Comparison of ENCODE assay signal across 17 cellular contexts in genomic region chr9:95305770-95306492, GRCh38. TPM values are rescaled to one million over a fixed set of nuclear protein-coding genes. Genes with fewer than 3 reads are reported as not detected.
DNase-seq lines count a peak whose midpoint lies in the region; ATAC-seq, FAIRE-seq and TF ChIP-seq lines count a peak whose summit lies in the region.
"Had no signal": no experiment of that assay in that cellular context is flagged by ENCODE, and none has a peak within 500 bp of the region (broad histone marks: within the 10 kb centered on the region; RNA-seq: fewer than 3 reads in every experiment).

No MANE protein-coding gene starts in this region.

- H3K9me3 ChIP-seq in IMR-90 (ENCODE audit: control insufficient read depth, insufficient read depth, low read length) (no peaks in the 10 kb centered on the region), HepG2 (ENCODE audit: low read length) (no peaks in the 10 kb centered on the region), lower lobe of right lung (no peaks in the 10 kb centered on the region)
- H3K9me3 ChIP-seq: body of pancreas, esophagus squamous epithelium, prostate gland had no signal

- H4K20me1 ChIP-seq in IMR-90 (ENCODE audit: insufficient read depth, low read length) = no peaks in the 10 kb centered on the region
- H4K20me1 ChIP-seq in HepG2 (ENCODE audit: insufficient read depth, low read length) = no peaks in the 10 kb centered on the region

- H4K5ac ChIP-seq in IMR-90 (ENCODE audit: low read depth, low read length) = no peak overlapping the region

- H3K79me2 ChIP-seq in HepG2 (ENCODE audit: insufficient read depth, low read length) = peaks cover 29% of the 10 kb centered on the region

- POLR2A ChIA-PET in IMR-90 (lab: Charles Lee; ENCODE audit: unreplicated experiment) (no interaction called here), HepG2 (lab: Yijun Ruan, JAX) (no interaction called here)

- in situ Hi-C loops in IMR-90 (cut with MboI; ENCODE audit: low sequenced_read_pairs) = no loop called here
- in situ Hi-C loops in HepG2 (cut with HindIII; ENCODE audit: extremely low pct_ligation_motif_present, low pct_unique_long_range_greater_than_20kb) = no loop called here

- TF ChIP-seq POLR2A in IMR-90 (IDR thresholded peaks at IDR 0.05; ENCODE audit: low read depth, low read length) = no peak
- TF ChIP-seq POLR2A in HepG2 (IDR thresholded peaks at IDR 0.05; ENCODE audit: insufficient read depth in 1 of 2, low read depth in 2 of 2, low read length in 2 of 2) = no peak

- H2AFZ ChIP-seq in IMR-90 (replicated peaks; ENCODE audit: low read length, poor library complexity) = peak overlapping the region; percentile 67
- no peak overlapping the region for H2AFZ ChIP-seq in HepG2 (ENCODE audit: low read length)

- WGBS in IMR-90 (ENCODE audit: extremely low coverage in 2 of 2, insufficient read length in 1 of 2), 2 experiments = no CpG with 5 or more reads among the region's 3 CpGs
- WGBS in HepG2 (ENCODE audit: low lambda C conversion rate) = 83% methylated on average over 3 of the region's 3 CpGs

- CTCF ChIA-PET in IMR-90 (lab: Yijun Ruan, JAX) = no interaction called here
- CTCF ChIA-PET in HepG2 (lab: Yijun Ruan, JAX; ENCODE audit: low intra/inter-chr PET ratio, low total read pairs) = no interaction called here

- H3K4ac ChIP-seq in IMR-90 (ENCODE audit: low read depth, low read length) = peak overlapping the region; percentile 86

- H3K4me1 ChIP-seq in IMR-90 (ENCODE audit: control insufficient read depth, insufficient read depth, low read length) (peaks cover 9% of the 10 kb centered on the region), HepG2 (ENCODE audit: insufficient read depth, low read length) (peaks cover 27% of the 10 kb centered on the region), lower lobe of right lung (no peaks in the 10 kb centered on the region)

- 0 out of 2 replicates have a peak overlapping the region, but pooled peaks have one; percentile 18 for H3K18ac ChIP-seq in IMR-90 (ENCODE audit: low read depth, low read length)

- peak overlapping the region; percentile 83 for H3K23ac ChIP-seq in IMR-90 (ENCODE audit: low read depth, low read length)

- dilution Hi-C loops in IMR-90 (cut with HindIII; ENCODE audit: low sequenced_read_pairs, unreplicated experiment) = no loop called here

- H2BK15ac ChIP-seq in IMR-90 (ENCODE audit: low read depth, low read length) = no peak overlapping the region; the same call in 2 of the 3 replicates

- peak overlapping the region in 1 of 2 experiments; percentile 16; a peak in 1 of 4 replicates for H4K8ac ChIP-seq in IMR-90 (ENCODE audit: low read depth in 2 of 2, low read length in 2 of 2)

- H2AK5ac ChIP-seq in IMR-90 (ENCODE audit: low read depth, low read length) = no peak overlapping the region

- TF ChIP-seq CTCF in AG10803 (conservative IDR thresholded peaks at IDR 0.05; ENCODE audit: low read length) (no peak), IMR-90 (conservative IDR thresholded peaks at IDR 0.05; ENCODE audit: low read depth, low read length) (no peak), HepG2 (CRISPR knock-in tag; IDR thresholded peaks at IDR 0.05) (no peak), lower lobe of right lung (IDR thresholded peaks at IDR 0.05) (no peak)

- peak; percentile 60 for DNase-seq in AG10803 (ENCODE audit: low read depth)
- DNase-seq in IMR-90 = peak; percentile 55
- peak; percentile 16 for DNase-seq in astrocyte of the hippocampus (ENCODE audit: low read depth, low spot score)
- DNase-seq in HepG2 (ENCODE audit: low spot score) = no peak
- DNase-seq in lower lobe of right lung = no peak
- no peak for DNase-seq in posterior cingulate gyrus
- no peak for DNase-seq in head of caudate nucleus
- DNase-seq: activated B cell treated with CpG ODN at 0.5 μM for 24 hours; activated naive CD4-positive, alpha-beta T cell; body of pancreas; esophagus squamous epithelium; left ventricle myocardium superior; naive B cell; NCI-H2107; NCI-H774 had no signal

- H3K4me2 ChIP-seq in IMR-90 (ENCODE audit: low read depth, low read length) = peak overlapping the region; percentile 71
- H3K4me2 ChIP-seq in HepG2 (ENCODE audit: low read depth, low read length) = no peak overlapping the region

- peak overlapping the region; percentile 63; the same call in 1 of the 2 replicates for H3K56ac ChIP-seq in IMR-90 (ENCODE audit: extremely low read depth, insufficient read depth, low read length)

- no peak for TF ChIP-seq EP300 in HepG2 (IDR thresholded peaks at IDR 0.05; ENCODE audit: low read depth in 2 of 2, low read length in 2 of 2)
- TF ChIP-seq EP300 in HepG2 (CRISPR knock-in tag; IDR thresholded peaks at IDR 0.05; ENCODE audit: borderline replicate concordance) = no peak

- BruUV-seq in IMR-90 (replicated peaks; lab: Mats Ljungman, UMichigan) (no TSS peak), HepG2 (replicated peaks; lab: Mats Ljungman, UMichigan) (no TSS peak)

- H3K9me1 ChIP-seq in IMR-90 (ENCODE audit: insufficient read depth, low read length) = peaks cover 7% of the 10 kb centered on the region; the same call in 1 of the 2 replicates

- peak overlapping the region; percentile 48 for H4K91ac ChIP-seq in IMR-90 (ENCODE audit: insufficient read depth, low read depth, low read length)

- intact Hi-C loops in IMR-90 (cut with micrococcal nuclease) = loop anchor here (1.0 to 5.0 kb wide), 2 partner anchors 22 to 146 kb away; no protein-coding TSS in a partner anchor
- intact Hi-C loops in HepG2 (cut with micrococcal nuclease; ENCODE audit: unreplicated experiment) = no loop called here
- intact Hi-C loops in lower lobe of right lung (cut with DNase I) = no loop called here
- intact Hi-C loops in posterior cingulate gyrus (cut with DNase I) = no loop called here
- intact Hi-C loops in head of caudate nucleus (cut with DNase I) = no loop called here

- no peak overlapping the region for H2AK9ac ChIP-seq in IMR-90 (replicated peaks; ENCODE audit: low read depth, low read length, poor library complexity)

- no peak overlapping the region for H3K4me3 ChIP-seq in AG10803 (ENCODE audit: low read length)
- H3K4me3 ChIP-seq in IMR-90 (ENCODE audit: insufficient read depth, low read depth, low read length) = no peak overlapping the region
- H3K4me3 ChIP-seq in HepG2 (replicated peaks in 1 of 3; ENCODE audit: insufficient read depth in 1 of 3, low read depth in 2 of 3, low read length in 3 of 3) = no peak overlapping the region
- H3K4me3 ChIP-seq in lower lobe of right lung = no peak overlapping the region
- H3K4me3 ChIP-seq: body of pancreas, esophagus squamous epithelium, prostate gland had no signal

- H3K36me3 ChIP-seq in IMR-90 (ENCODE audit: control insufficient read depth, insufficient read depth, low read length) = no peaks in the 10 kb centered on the region
- peaks cover 0 to 2% of the 10 kb centered on the region in 2 experiments; a peak in 1 of 5 replicates for H3K36me3 ChIP-seq in HepG2 (replicated peaks in 1 of 2; ENCODE audit: control insufficient read depth in 1 of 2, insufficient read depth in 2 of 2, low read length in 2 of 2)
- H3K36me3 ChIP-seq in lower lobe of right lung = no peaks in the 10 kb centered on the region
- H3K36me3 ChIP-seq: esophagus squamous epithelium, prostate gland had no signal

- H3K79me1 ChIP-seq in IMR-90 (ENCODE audit: low read depth in 1 of 2, low read length in 2 of 2) = peaks cover 13 to 49% of the 10 kb centered on the region in 2 experiments; a peak in 3 of 4 replicates

- peak overlapping the region; percentile 88 for H2BK5ac ChIP-seq in IMR-90 (ENCODE audit: low read depth, low read length, poor library complexity, severe bottlenecking)

- ATAC-seq in IMR-90 (ENCODE audit: low read depth) = peak; percentile 73
- no peak for ATAC-seq in HepG2
- ATAC-seq in GM18870 (IDR thresholded peaks at IDR 0.05; ENCODE audit: unreplicated experiment) = no peak
- ATAC-seq in lower lobe of right lung = no peak
- ATAC-seq: body of pancreas, left ventricle myocardium superior had no signal

- peak overlapping the region; percentile 87; the same call in 1 of the 2 replicates for H2BK20ac ChIP-seq in IMR-90 (ENCODE audit: low read depth, low read length)

- FAIRE-seq in HepG2 (lab: Jason Lieb, UNC) = no peak

- peak overlapping the region; percentile 88 for H2BK120ac ChIP-seq in IMR-90 (ENCODE audit: low read depth, low read length)

- peak overlapping the region; percentile 66 for H3K14ac ChIP-seq in IMR-90 (replicated peaks; ENCODE audit: low read depth, low read length)

- peak overlapping the region; percentile 90; the same call in 1 of the 2 replicates for H3K27ac ChIP-seq in IMR-90 (ENCODE audit: insufficient read depth, low read length)
- H3K27ac ChIP-seq in HepG2 (ENCODE audit: extremely low read length, insufficient read depth, low read length) = no peak overlapping the region
- no peak overlapping the region for H3K27ac ChIP-seq in lower lobe of right lung
- H3K27ac ChIP-seq: body of pancreas, prostate gland had no signal

- H3K27me3 ChIP-seq in IMR-90 (ENCODE audit: control insufficient read depth, insufficient read depth, low read length) (no peaks in the 10 kb centered on the region), HepG2 (ENCODE audit: control insufficient read depth in 1 of 2, insufficient read depth in 2 of 2, low read length in 2 of 2) (no peaks in the 10 kb centered on the region), lower lobe of right lung (ENCODE audit: low read depth) (no peaks in the 10 kb centered on the region)
- H3K27me3 ChIP-seq: body of pancreas, esophagus squamous epithelium had no signal

- no peak overlapping the region for H3K9ac ChIP-seq in IMR-90 (ENCODE audit: low read depth, low read length)
- H3K9ac ChIP-seq in HepG2 (ENCODE audit: insufficient read depth, low read depth, low read length) = no peak overlapping the region

- TF ChIP-seq RAD21 in IMR-90 (IDR thresholded peaks at IDR 0.05; ENCODE audit: low read length) (no peak), HepG2 (CRISPR knock-in tag; IDR thresholded peaks at IDR 0.05) (no peak)

RNA-seq across cellular contexts. Expression of gene FANCC, which starts 11.6 kb away (rescaled TPM):
- total RNA-seq in IMR-90 (2012; rRNA removed) (6.3 and 6.4 TPM in 2 replicates), HepG2 (2016; rRNA removed; fragmentation: Illumina TruSeq; extraction: Trizol) (7.4 and 11.4 TPM in 2 replicates), lower lobe of right lung (11.3 TPM)
- polyA plus RNA-seq in IMR-90 (2012; rRNA removed) (4.0 and 4.7 TPM in 2 replicates), HepG2 (2011; rRNA removed) (7.3 and 8.6 TPM in 2 replicates)
- polyA plus RNA-seq in IMR-90 (2012; cell fraction: cytosol; rRNA removed) = 2.7 and 2.9 TPM in 2 replicates
- polyA plus RNA-seq in IMR-90 (2012; cell fraction: nucleus; rRNA removed; ENCODE audit: low replicate concordance) = 4.8 and 6.6 TPM in 2 replicates
- total RNA-seq in HepG2 (2016; cell fraction: cytosol; rRNA removed; fragmentation: Illumina TruSeq; extraction: Trizol; ENCODE audit: low read depth) = 5.6 and 5.9 TPM in 2 replicates
- total RNA-seq in HepG2 (2016; cell fraction: insoluble cytoplasmic fraction; rRNA removed; fragmentation: Illumina TruSeq; extraction: Trizol) = 8.0 and 9.7 TPM in 2 replicates
- total RNA-seq in HepG2 (2016; cell fraction: membrane; rRNA removed; fragmentation: Illumina TruSeq; extraction: Trizol) = 7.2 and 7.7 TPM in 2 replicates
- 23.6 and 26.0 TPM in 2 replicates for total RNA-seq in HepG2 (2016; cell fraction: nucleus; rRNA removed; fragmentation: Illumina TruSeq; extraction: Trizol)
- polyA plus RNA-seq in HepG2 (2011; cell fraction: cytosol; rRNA removed) = 5.1 and 5.7 TPM in 2 replicates
- 8.3 and 9.9 TPM in 2 replicates for polyA plus RNA-seq in HepG2 (2011; cell fraction: nucleus; rRNA removed)
- polyA plus RNA-seq in HepG2 (2012) = 6.4 and 7.4 TPM in 2 replicates
- polyA plus RNA-seq in HepG2 (2016; cell fraction: cytosol; fragmentation: Illumina TruSeq; extraction: Trizol; ENCODE audit: low read depth) = 1.5 and 2.7 TPM in 2 replicates
- 14.2 and 14.5 TPM in 2 replicates for polyA plus RNA-seq in HepG2 (2016; cell fraction: insoluble cytoplasmic fraction; fragmentation: Illumina TruSeq; extraction: Trizol; ENCODE audit: low read depth)
- 4.3 and 4.6 TPM in 2 replicates for polyA plus RNA-seq in HepG2 (2016; cell fraction: membrane; fragmentation: Illumina TruSeq; extraction: Trizol; ENCODE audit: low read depth)
- 12.6 and 13.6 TPM in 2 replicates for polyA plus RNA-seq in HepG2 (2016; cell fraction: nucleus; fragmentation: Illumina TruSeq; extraction: Trizol; ENCODE audit: insufficient read depth, low read depth)
- polyA minus RNA-seq in HepG2 (2011; rRNA and poly(A)+ RNA removed; ENCODE audit: low replicate concordance) = 10.0 and 32.5 TPM in 2 replicates
- polyA minus RNA-seq in HepG2 (2011; cell fraction: cytosol; rRNA and poly(A)+ RNA removed) = 6.2 and 7.1 TPM in 2 replicates
- polyA minus RNA-seq in HepG2 (2011; cell fraction: nucleus; rRNA and poly(A)+ RNA removed) = 35.4 and 38.5 TPM in 2 replicates

Comparison
In these comparisons a context has a peak if more than half of its experiments do, and no peak if none do; other contexts are left out.
1. DNase-seq: peak in AG10803 (single experiment), IMR-90 (single experiment) and astrocyte of the hippocampus (single experiment); none in HepG2 (single experiment), lower lobe of right lung (single experiment), posterior cingulate gyrus (0 of 10) and head of caudate nucleus (0 of 42).